8 cellular contexts compared by ENCODE assay signal in the genomic region with DNA sequence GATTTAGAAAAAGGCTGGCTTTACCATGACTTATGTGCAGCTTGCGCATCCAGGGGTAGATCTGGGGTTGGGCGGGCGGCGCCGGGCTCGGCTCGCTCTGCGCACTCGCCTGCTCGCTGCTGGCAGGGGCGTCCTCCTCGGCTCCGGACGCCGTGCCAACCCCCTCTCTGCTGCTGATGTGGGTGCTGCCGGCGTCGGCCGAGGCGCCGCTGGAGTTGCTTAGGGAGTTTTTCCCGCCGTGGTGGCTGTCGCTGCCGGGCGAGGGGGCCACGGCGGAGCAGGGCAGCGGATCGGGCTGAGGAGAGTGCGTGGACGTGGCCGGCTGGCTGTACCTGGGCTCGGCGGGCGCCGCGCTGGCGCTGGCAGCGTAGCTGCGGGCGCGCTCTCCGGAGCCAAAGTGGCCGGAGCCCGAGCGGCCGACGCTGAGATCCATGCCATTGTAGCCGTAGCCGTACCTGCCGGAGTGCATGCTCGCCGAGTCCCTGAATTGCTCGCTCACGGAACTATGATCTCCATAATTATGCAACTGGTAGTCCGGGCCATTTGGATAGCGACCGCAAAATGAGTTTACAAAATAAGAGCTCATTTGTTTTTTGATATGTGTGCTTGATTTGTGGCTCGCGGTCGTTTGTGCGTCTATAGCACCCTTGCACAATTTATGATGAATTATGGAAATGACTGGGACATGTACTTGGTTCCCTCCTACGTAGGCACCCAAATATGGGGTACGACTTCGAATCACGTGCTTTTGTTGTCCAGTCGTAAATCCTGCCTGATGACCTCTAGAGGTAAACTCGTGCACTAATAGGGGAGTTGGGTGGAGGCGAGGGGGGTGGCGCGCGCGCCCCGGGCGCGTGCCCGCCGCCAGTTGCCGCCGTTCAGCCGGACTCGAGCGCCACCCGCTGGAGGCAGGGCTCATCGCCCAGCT. TPM values are rescaled to one million over a fixed set of nuclear protein-coding genes. Genes with fewer than 3 reads are reported as not detected.
A peak's percentile ranks its signal among the peaks of the same experiment; 100 is the strongest.
DNase-seq lines count a peak whose midpoint lies in the region; ATAC-seq and TF ChIP-seq lines count a peak whose summit lies in the region.

A gene (minus strand): TSS at position 660 of the 928 bp plus-strand sequence. CDS start 74 bp downstream, at position 586.

- H3K27ac Mint-ChIP-seq in stimulated activated naive B cell treated with anti-CD40 and anti-IgM and Interleukin-4, amounts not matched to agents 10 μg/mL and 1 μg/mL and 100 μg/mL, for 72 hours: peak within 1 kb of the TSS; percentile 80

- H3K4me1 Mint-ChIP-seq in stimulated activated naive B cell treated with anti-CD40 and anti-IgM and Interleukin-4, amounts not matched to agents 10 μg/mL and 1 μg/mL and 100 μg/mL, for 72 hours: peaks cover 19 to 22% of the 10 kb centered on the region in 2 donors

- DNase-seq in Caki2 (ENCODE audit: low read depth): peak; percentile 97
- peak; percentile 99 for DNase-seq in LHCN-M2 (ENCODE audit: low read depth)
- peak; percentile 99 for DNase-seq in astrocyte of the spinal cord (ENCODE audit: low read depth, low spot score)
- DNase-seq in kidney glomerular epithelial cell (lab: John Stamatoyannopoulos, UW): peak; percentile 92
- peak; percentile 41 for DNase-seq in stimulated activated naive B cell treated with anti-CD40 and anti-IgM and Interleukin-4, amounts not matched to agents 10 μg/mL and 1 μg/mL and 100 μg/mL, for 72 hours
- DNase-seq in SHP77 (lab: John Stamatoyannopoulos, UW): no peak
- DNase-seq in amygdala (lab: John Stamatoyannopoulos, UW): no peak

- peak within 1 kb of the TSS; percentile 69 for H3K4me3 ChIP-seq in astrocyte of the spinal cord (ENCODE audit: low read depth, low read length)

- peak; percentile 44 to 74 for ATAC-seq in stimulated activated naive B cell treated with anti-CD40 and anti-IgM and Interleukin-4, amounts not matched to agents 10 μg/mL and 1 μg/mL and 100 μg/mL, for 72 hours (replicated peaks)
- ATAC-seq in HG03442 (IDR thresholded peaks at IDR 0.05; ENCODE audit: unreplicated experiment): no peak

- H3K9me3 Mint-ChIP-seq in stimulated activated naive B cell treated with anti-CD40 and anti-IgM and Interleukin-4, amounts not matched to agents 10 μg/mL and 1 μg/mL and 100 μg/mL, for 72 hours: peaks cover 0 to 1% of the 10 kb centered on the region in 2 donors

- H3K4me3 Mint-ChIP-seq in stimulated activated naive B cell treated with anti-CD40 and anti-IgM and Interleukin-4, amounts not matched to agents 10 μg/mL and 1 μg/mL and 100 μg/mL, for 72 hours: peak within 1 kb of the TSS; percentile 61 to 80

- peaks cover 52 to 68% of the 10 kb centered on the region in 2 donors for H3K27me3 Mint-ChIP-seq in stimulated activated naive B cell treated with anti-CD40 and anti-IgM and Interleukin-4, amounts not matched to agents 10 μg/mL and 1 μg/mL and 100 μg/mL, for 72 hours

- in situ Hi-C loops in Caki2 (cut with HindIII; ENCODE audit: low pct_unique_long_range_greater_than_20kb, low sequenced_read_pairs): no loop called here
- in situ Hi-C loops in astrocyte of the spinal cord (cut with HindIII; ENCODE audit: low sequenced_read_pairs): no loop called here

- peak; percentile 83 for TF ChIP-seq CTCF in astrocyte of the spinal cord (IDR thresholded peaks at IDR 0.05; ENCODE audit: low read depth, low read length)

- H3K36me3 Mint-ChIP-seq in stimulated activated naive B cell treated with anti-CD40 and anti-IgM and Interleukin-4, amounts not matched to agents 10 μg/mL and 1 μg/mL and 100 μg/mL, for 72 hours: no peaks in the 10 kb centered on the region

RNA-seq across cellular contexts. Expression of the gene that starts here (rescaled TPM):
- 53.0 and 130 TPM in 2 replicates for total RNA-seq in Caki2 (2014; rRNA removed; shearing (Covaris generic); ENCODE audit: low replicate concordance)
- 8.6 and 9.4 TPM in 2 replicates for total RNA-seq in LHCN-M2 (2014; rRNA removed)
- polyA plus RNA-seq in LHCN-M2 (2012): 3.2 TPM

Comparison
In these comparisons a context has a peak if more than half of its experiments do, and no peak if none do; other contexts are left out.
1. DNase-seq: peak in Caki2 (single experiment), LHCN-M2 (single experiment), astrocyte of the spinal cord (single experiment), kidney glomerular epithelial cell (single experiment) and stimulated activated naive B cell treated with anti-CD40 and anti-IgM and Interleukin-4, amounts not matched to agents 10 μg/mL and 1 μg/mL and 100 μg/mL, for 72 hours (single experiment); none in SHP77 (0 of 2) and amygdala (0 of 56).